Comparison of ENCODE assay signal across 15 cellular contexts in genomic region chr6:150352321-150353296, GRCh38. TPM values are rescaled to one million over a fixed set of nuclear protein-coding genes. Genes with fewer than 3 reads are reported as not detected.
A peak's percentile ranks its signal among the peaks of the same experiment; 100 is the strongest.
DNase-seq lines count a peak whose midpoint lies in the region; ATAC-seq, FAIRE-seq and TF ChIP-seq lines count a peak whose summit lies in the region.
"Had no signal": no experiment of that assay in that cellular context is flagged by ENCODE, and none has a peak within 500 bp of the region (broad histone marks: within the 10 kb centered on the region; RNA-seq: fewer than 3 reads in every experiment).

No MANE protein-coding gene starts in this region.

- H3K9me3 ChIP-seq in esophagus squamous epithelium (no peaks in the 10 kb centered on the region), right cardiac atrium (ENCODE audit: control insufficient read depth, low read length) (no peaks in the 10 kb centered on the region)

- no peak for FAIRE-seq in HTR-8/SVneo (lab: Jason Lieb, UNC)

- in situ Hi-C loops in KBM-7 (cut with MboI; ENCODE audit: low pct_unique_long_range_greater_than_20kb, low sequenced_read_pairs), result no loop called here
- in situ Hi-C loops in astrocyte of the spinal cord (cut with HindIII; ENCODE audit: low sequenced_read_pairs), result no loop called here

- 80 to 81% methylated on average over 5 of the region's 5 CpGs for WGBS in esophagus squamous epithelium, 2 donors
- 78% methylated on average over 5 of the region's 5 CpGs for WGBS in right cardiac atrium

- TF ChIP-seq CTCF in astrocyte of the spinal cord (IDR thresholded peaks at IDR 0.05; ENCODE audit: low read depth, low read length) (no peak), esophagus squamous epithelium (IDR thresholded peaks at IDR 0.05) (no peak)

- H3K27me3 ChIP-seq in esophagus squamous epithelium (no peaks in the 10 kb centered on the region), right cardiac atrium (ENCODE audit: control insufficient read depth, insufficient read depth) (no peaks in the 10 kb centered on the region)

- ATAC-seq in GM19455 (IDR thresholded peaks at IDR 0.05; ENCODE audit: unreplicated experiment), result no peak
- no peak for ATAC-seq in right cardiac atrium

- H3K36me3 ChIP-seq in esophagus squamous epithelium, result no peaks in the 10 kb centered on the region

- H3K4me1 ChIP-seq in esophagus squamous epithelium (no peaks in the 10 kb centered on the region), right cardiac atrium (ENCODE audit: control insufficient read depth, insufficient read depth, low read length) (no peaks in the 10 kb centered on the region)

- no peak for TF ChIP-seq POLR2A in esophagus squamous epithelium (IDR thresholded peaks at IDR 0.05)

- H3K4me3 ChIP-seq in astrocyte of the spinal cord (ENCODE audit: low read depth, low read length), result no peak overlapping the region
- no peak overlapping the region for H3K4me3 ChIP-seq in esophagus squamous epithelium
- no peak overlapping the region for H3K4me3 ChIP-seq in right cardiac atrium (ENCODE audit: low read length)

- DNase-seq in AG08396 (ENCODE audit: low spot score), result peak; percentile 24
- peak; percentile 14 for DNase-seq in KBM-7
- peak; percentile 70 for DNase-seq in astrocyte of the spinal cord (ENCODE audit: low read depth, low spot score)
- peak; percentile 30 for DNase-seq in kidney glomerular epithelial cell (lab: John Stamatoyannopoulos, UW)
- no peak for DNase-seq in esophagus squamous epithelium (lab: John Stamatoyannopoulos, UW)
- DNase-seq in right cardiac atrium, result no peak
- DNase-seq in HTR-8/SVneo (ENCODE audit: insufficient read length, low spot score), result no peak
- DNase-seq: activated CD4-positive, alpha-beta T cell treated with anti-CD3 and anti-CD28 coated beads, Interleukin-2, amount 50 U/mL, for 4 hours; CD4-positive, alpha-beta T cell; NCI-H2029 treated with DMSO at 0.1 percent for 48 hours; stimulated activated CD8-positive, alpha-beta memory T cell treated with anti-CD3 and anti-CD28 coated beads, Interleukin-4, amount 100 ng/mL, for 48 hours had no signal

- intact Hi-C loops in esophagus squamous epithelium (cut with DNase I), result no loop called here
- intact Hi-C loops in right cardiac atrium (cut with DNase I), result no loop called here

- H3K27ac ChIP-seq in esophagus squamous epithelium, result no peak overlapping the region
- H3K27ac ChIP-seq in right cardiac atrium (ENCODE audit: low read length), result no peak overlapping the region

RNA-seq across cellular contexts. Expression of gene IYD, which starts 16.2 kb away (rescaled TPM):
- total RNA-seq in esophagus squamous epithelium (not detected), right cardiac atrium (not detected)
- not detected for polyA plus RNA-seq in right cardiac atrium
- total RNA-seq: CD4-positive, alpha-beta T cell; cerebellum; glomerular endothelial cell had no signal
- polyA plus RNA-seq: neural cell had no signal

Comparison
In these comparisons a context has a peak if more than half of its experiments do, and no peak if none do; other contexts are left out.
1. DNase-seq: peak in AG08396 (single experiment), KBM-7 (single experiment), astrocyte of the spinal cord (single experiment) and kidney glomerular epithelial cell (single experiment); none in esophagus squamous epithelium (single experiment), right cardiac atrium (0 of 3) and HTR-8/SVneo (single experiment).